1 cellular context compared by ENCODE assay signal in the genomic region with DNA sequence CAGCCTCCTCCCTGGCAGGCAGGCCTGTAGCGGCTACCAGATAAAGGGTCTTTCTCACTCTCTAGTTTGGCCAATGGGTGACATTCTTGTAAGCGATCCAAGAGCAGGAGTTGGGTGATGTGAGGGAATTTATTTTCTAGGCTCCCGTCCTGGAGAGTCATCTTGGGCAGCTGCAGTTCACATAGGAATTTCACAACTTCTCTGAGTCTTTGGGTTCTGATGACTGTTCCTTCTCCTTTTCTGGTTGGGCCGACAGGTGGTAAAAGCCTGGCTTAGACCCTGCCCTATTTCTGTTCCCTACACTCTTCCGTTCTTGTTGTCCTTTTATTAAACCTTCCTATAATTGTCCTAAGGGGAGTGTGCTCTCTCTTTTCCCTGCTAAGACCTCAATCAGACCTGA.
TF ChIP-seq lines count a peak whose summit lies in the region.

No MANE protein-coding gene starts in this region.

TF ChIP-seq in K562, 482 proteins besides CTCF, POLR2A, EP300 and RAD21:
- TF ChIP-seq SNRNP70 (optimal IDR thresholded peaks at IDR 0.05; ENCODE audit: low read depth, low read length): no peak
- TF ChIP-seq E2F3 (CRISPR knock-in tag; IDR thresholded peaks at IDR 0.05): no peak
- no peak for TF ChIP-seq NELFE (IDR thresholded peaks at IDR 0.05; ENCODE audit: insufficient read depth, insufficient read length)
